Comparison of ENCODE assay signal across 2 cellular contexts in the genomic region with DNA sequence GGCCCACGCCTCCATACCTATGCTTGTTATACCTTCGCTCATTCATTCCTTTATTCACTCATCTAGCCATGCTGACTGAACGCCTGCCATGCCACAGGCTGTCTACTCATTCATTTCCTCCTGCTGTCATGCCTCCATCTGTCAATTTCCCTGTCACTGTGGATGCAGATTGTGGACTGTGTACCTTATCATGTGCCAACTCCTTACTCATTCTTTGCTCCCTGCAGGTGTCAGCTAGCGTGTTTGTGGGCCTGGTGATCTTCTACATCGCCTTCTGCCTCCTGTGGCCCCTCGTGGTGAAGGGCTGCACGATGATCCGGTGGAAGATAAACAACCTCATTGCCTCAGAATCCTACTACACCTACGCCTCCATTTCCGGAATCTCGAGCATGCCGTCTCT.
TF ChIP-seq lines count a peak whose summit lies in the region.

No MANE protein-coding gene starts in this region.

TF ChIP-seq in A549, 52 proteins besides CTCF, POLR2A, EP300 and RAD21:
- no peak for TF ChIP-seq POLR2AphosphoS2 (conservative IDR thresholded peaks at IDR 0.05; ENCODE audit: low read length)

TF ChIP-seq in K562, 482 proteins besides CTCF, POLR2A, EP300 and RAD21 (continues in another document):
- TF ChIP-seq, protein P1, sequence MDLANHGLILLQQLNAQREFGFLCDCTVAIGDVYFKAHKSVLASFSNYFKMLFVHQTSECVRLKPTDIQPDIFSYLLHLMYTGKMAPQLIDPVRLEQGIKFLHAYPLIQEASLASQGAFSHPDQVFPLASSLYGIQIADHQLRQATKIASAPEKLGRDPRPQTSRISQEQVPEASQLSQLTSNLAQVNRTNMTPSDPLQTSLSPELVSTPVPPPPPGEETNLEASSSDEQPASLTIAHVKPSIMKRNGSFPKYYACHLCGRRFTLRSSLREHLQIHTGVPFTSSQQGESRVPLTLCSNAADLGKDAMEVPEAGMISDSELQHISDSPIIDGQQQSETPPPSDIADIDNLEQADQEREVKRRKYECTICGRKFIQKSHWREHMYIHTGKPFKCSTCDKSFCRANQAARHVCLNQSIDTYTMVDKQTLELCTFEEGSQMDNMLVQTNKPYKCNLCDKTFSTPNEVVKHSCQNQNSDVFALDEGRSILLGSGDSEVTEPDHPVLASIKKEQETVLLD (IDR thresholded peaks at IDR 0.05) = peak; percentile 29; the same call in 1 of the 2 replicates
- TF ChIP-seq NFIC (IDR thresholded peaks at IDR 0.05) (peak; percentile 73), ARID1B (IDR thresholded peaks at IDR 0.05) (peak; percentile 70), ZSCAN29 (IDR thresholded peaks at IDR 0.05) (no peak), HDAC1 (IDR thresholded peaks at IDR 0.05) (peak in 1 of 2 experiments; percentile 77; a peak in 2 of 4 replicates), ZFP36 (IDR thresholded peaks at IDR 0.05; ENCODE audit: low read depth, low read length, partially characterized antibody) (peak; percentile 19), DPF2 (IDR thresholded peaks at IDR 0.05) (peak; percentile 51; the same call in 1 of the 2 replicates), ZNF175 (CRISPR knock-in tag; IDR thresholded peaks at IDR 0.05; ENCODE audit: low read depth) (no peak), POLR2AphosphoS5 (IDR thresholded peaks at IDR 0.05; ENCODE audit: control insufficient read depth, insufficient read depth, low read depth, low read length) (peak; percentile 79), MEIS2 (IDR thresholded peaks at IDR 0.05; ENCODE audit: partially characterized antibody) (peak; percentile 86), CBFA2T3 (IDR thresholded peaks at IDR 0.05) (peak; percentile 94), MXI1 (IDR thresholded peaks at IDR 0.05; ENCODE audit: low read depth, low read length) (peak; percentile 78), TGIF2 (CRISPR knock-in tag; IDR thresholded peaks at IDR 0.05) (0 out of 2 replicates have a peak, but pooled peaks have one; percentile 64), TEAD4 (IDR thresholded peaks at IDR 0.05; ENCODE audit: low read length) (peak; percentile 83), TEAD4 (CRISPR knock-in tag; IDR thresholded peaks at IDR 0.05; ENCODE audit: borderline replicate concordance) (no peak), NCOR1 (IDR thresholded peaks at IDR 0.05) (peak; percentile 60; the same call in 1 of the 2 replicates), TCF3 (CRISPR knock-in tag; IDR thresholded peaks at IDR 0.05) (peak; percentile 76), STAT5A (IDR thresholded peaks at IDR 0.05; ENCODE audit: borderline replicate concordance, low read length) (peak; percentile 50; the same call in 1 of the 2 replicates), GATA2 (CRISPR knock-in tag; IDR thresholded peaks at IDR 0.05) (peak; percentile 55; the same call in 1 of the 2 replicates), ARID2 (IDR thresholded peaks at IDR 0.05) (no peak), BCL6 (CRISPR knock-in tag; IDR thresholded peaks at IDR 0.05) (no peak), ZNF764 (CRISPR knock-in tag; IDR thresholded peaks at IDR 0.05; ENCODE audit: low read depth) (no peak), FOXK2 (conservative IDR thresholded peaks at IDR 0.05 in 1 of 2, IDR thresholded peaks at IDR 0.05 in 1 of 2; ENCODE audit: low read depth in 2 of 2) (peak in 1 of 2 experiments; percentile 18; a peak in 1 of 4 replicates), XRCC4 (IDR thresholded peaks at IDR 0.05; ENCODE audit: extremely low read depth, insufficient read depth, insufficient read length) (no peak), ZNF184 (CRISPR knock-in tag; IDR thresholded peaks at IDR 0.05) (no peak), ZNF24 (IDR thresholded peaks at IDR 0.05) (peak; percentile 50; the same call in 1 of the 2 replicates), ZNF77 (CRISPR knock-in tag; IDR thresholded peaks at IDR 0.05) (no peak), SMAD4 (CRISPR knock-in tag; conservative IDR thresholded peaks at IDR 0.05) (no peak), BRD9 (IDR thresholded peaks at IDR 0.05; ENCODE audit: low read depth, partially characterized antibody) (no peak), ZNF778 (CRISPR knock-in tag; IDR thresholded peaks at IDR 0.05) (no peak), MTA2 (IDR thresholded peaks at IDR 0.05; ENCODE audit: low read depth) (peak; percentile 34), TAL1 (IDR thresholded peaks at IDR 0.05) (peak; percentile 79; the same call in 1 of the 2 replicates)
- TF ChIP-seq, protein P2, sequence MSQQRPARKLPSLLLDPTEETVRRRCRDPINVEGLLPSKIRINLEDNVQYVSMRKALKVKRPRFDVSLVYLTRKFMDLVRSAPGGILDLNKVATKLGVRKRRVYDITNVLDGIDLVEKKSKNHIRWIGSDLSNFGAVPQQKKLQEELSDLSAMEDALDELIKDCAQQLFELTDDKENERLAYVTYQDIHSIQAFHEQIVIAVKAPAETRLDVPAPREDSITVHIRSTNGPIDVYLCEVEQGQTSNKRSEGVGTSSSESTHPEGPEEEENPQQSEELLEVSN (IDR thresholded peaks at IDR 0.05; ENCODE audit: borderline replicate concordance in 1 of 2, extremely low read depth in 1 of 2, insufficient read depth in 1 of 2, insufficient read length in 1 of 2, low read depth in 1 of 2, low read length in 1 of 2, poor library complexity in 1 of 2, severe bottlenecking in 1 of 2) = peak in 1 of 2 experiments; percentile 28
- TF ChIP-seq, protein P3, sequence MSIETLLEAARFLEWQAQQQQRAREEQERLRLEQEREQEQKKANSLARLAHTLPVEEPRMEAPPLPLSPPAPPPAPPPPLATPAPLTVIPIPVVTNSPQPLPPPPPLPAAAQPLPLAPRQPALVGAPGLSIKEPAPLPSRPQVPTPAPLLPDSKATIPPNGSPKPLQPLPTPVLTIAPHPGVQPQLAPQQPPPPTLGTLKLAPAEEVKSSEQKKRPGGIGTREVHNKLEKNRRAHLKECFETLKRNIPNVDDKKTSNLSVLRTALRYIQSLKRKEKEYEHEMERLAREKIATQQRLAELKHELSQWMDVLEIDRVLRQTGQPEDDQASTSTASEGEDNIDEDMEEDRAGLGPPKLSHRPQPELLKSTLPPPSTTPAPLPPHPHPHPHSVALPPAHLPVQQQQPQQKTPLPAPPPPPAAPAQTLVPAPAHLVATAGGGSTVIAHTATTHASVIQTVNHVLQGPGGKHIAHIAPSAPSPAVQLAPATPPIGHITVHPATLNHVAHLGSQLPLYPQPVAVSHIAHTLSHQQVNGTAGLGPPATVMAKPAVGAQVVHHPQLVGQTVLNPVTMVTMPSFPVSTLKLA (conservative IDR thresholded peaks at IDR 0.05) = peak; percentile 60 to 77; a peak in 3 of 4 replicates
- TF ChIP-seq, protein P4, sequence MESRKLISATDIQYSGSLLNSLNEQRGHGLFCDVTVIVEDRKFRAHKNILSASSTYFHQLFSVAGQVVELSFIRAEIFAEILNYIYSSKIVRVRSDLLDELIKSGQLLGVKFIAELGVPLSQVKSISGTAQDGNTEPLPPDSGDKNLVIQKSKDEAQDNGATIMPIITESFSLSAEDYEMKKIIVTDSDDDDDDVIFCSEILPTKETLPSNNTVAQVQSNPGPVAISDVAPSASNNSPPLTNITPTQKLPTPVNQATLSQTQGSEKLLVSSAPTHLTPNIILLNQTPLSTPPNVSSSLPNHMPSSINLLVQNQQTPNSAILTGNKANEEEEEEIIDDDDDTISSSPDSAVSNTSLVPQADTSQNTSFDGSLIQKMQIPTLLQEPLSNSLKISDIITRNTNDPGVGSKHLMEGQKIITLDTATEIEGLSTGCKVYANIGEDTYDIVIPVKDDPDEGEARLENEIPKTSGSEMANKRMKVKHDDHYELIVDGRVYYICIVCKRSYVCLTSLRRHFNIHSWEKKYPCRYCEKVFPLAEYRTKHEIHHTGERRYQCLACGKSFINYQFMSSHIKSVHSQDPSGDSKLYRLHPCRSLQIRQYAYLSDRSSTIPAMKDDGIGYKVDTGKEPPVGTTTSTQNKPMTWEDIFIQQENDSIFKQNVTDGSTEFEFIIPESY (CRISPR knock-in tag; IDR thresholded peaks at IDR 0.05) = no peak
- TF ChIP-seq, protein P5, sequence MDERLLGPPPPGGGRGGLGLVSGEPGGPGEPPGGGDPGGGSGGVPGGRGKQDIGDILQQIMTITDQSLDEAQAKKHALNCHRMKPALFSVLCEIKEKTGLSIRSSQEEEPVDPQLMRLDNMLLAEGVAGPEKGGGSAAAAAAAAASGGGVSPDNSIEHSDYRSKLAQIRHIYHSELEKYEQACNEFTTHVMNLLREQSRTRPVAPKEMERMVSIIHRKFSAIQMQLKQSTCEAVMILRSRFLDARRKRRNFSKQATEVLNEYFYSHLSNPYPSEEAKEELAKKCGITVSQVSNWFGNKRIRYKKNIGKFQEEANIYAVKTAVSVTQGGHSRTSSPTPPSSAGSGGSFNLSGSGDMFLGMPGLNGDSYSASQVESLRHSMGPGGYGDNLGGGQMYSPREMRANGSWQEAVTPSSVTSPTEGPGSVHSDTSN (CRISPR knock-in tag; IDR thresholded peaks at IDR 0.05; ENCODE audit: low read depth) = no peak
- TF ChIP-seq, protein P5 (tag; conservative IDR thresholded peaks at IDR 0.05; ENCODE audit: low read depth) = peak; percentile 54
- TF ChIP-seq, protein P6, sequence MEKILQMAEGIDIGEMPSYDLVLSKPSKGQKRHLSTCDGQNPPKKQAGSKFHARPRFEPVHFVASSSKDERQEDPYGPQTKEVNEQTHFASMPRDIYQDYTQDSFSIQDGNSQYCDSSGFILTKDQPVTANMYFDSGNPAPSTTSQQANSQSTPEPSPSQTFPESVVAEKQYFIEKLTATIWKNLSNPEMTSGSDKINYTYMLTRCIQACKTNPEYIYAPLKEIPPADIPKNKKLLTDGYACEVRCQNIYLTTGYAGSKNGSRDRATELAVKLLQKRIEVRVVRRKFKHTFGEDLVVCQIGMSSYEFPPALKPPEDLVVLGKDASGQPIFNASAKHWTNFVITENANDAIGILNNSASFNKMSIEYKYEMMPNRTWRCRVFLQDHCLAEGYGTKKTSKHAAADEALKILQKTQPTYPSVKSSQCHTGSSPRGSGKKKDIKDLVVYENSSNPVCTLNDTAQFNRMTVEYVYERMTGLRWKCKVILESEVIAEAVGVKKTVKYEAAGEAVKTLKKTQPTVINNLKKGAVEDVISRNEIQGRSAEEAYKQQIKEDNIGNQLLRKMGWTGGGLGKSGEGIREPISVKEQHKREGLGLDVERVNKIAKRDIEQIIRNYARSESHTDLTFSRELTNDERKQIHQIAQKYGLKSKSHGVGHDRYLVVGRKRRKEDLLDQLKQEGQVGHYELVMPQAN (IDR thresholded peaks at IDR 0.05; ENCODE audit: borderline replicate concordance) = peak; percentile 61; the same call in 1 of the 2 replicates
- TF ChIP-seq, protein P7, sequence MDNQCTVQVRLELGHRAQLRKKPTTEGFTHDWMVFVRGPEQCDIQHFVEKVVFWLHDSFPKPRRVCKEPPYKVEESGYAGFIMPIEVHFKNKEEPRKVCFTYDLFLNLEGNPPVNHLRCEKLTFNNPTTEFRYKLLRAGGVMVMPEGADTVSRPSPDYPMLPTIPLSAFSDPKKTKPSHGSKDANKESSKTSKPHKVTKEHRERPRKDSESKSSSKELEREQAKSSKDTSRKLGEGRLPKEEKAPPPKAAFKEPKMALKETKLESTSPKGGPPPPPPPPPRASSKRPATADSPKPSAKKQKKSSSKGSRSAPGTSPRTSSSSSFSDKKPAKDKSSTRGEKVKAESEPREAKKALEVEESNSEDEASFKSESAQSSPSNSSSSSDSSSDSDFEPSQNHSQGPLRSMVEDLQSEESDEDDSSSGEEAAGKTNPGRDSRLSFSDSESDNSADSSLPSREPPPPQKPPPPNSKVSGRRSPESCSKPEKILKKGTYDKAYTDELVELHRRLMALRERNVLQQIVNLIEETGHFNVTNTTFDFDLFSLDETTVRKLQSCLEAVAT (IDR thresholded peaks at IDR 0.05) = no peak
- TF ChIP-seq, protein P8, sequence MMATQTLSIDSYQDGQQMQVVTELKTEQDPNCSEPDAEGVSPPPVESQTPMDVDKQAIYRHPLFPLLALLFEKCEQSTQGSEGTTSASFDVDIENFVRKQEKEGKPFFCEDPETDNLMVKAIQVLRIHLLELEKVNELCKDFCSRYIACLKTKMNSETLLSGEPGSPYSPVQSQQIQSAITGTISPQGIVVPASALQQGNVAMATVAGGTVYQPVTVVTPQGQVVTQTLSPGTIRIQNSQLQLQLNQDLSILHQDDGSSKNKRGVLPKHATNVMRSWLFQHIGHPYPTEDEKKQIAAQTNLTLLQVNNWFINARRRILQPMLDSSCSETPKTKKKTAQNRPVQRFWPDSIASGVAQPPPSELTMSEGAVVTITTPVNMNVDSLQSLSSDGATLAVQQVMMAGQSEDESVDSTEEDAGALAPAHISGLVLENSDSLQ (IDR thresholded peaks at IDR 0.05) = peak; percentile 76
- TF ChIP-seq, protein P9, sequence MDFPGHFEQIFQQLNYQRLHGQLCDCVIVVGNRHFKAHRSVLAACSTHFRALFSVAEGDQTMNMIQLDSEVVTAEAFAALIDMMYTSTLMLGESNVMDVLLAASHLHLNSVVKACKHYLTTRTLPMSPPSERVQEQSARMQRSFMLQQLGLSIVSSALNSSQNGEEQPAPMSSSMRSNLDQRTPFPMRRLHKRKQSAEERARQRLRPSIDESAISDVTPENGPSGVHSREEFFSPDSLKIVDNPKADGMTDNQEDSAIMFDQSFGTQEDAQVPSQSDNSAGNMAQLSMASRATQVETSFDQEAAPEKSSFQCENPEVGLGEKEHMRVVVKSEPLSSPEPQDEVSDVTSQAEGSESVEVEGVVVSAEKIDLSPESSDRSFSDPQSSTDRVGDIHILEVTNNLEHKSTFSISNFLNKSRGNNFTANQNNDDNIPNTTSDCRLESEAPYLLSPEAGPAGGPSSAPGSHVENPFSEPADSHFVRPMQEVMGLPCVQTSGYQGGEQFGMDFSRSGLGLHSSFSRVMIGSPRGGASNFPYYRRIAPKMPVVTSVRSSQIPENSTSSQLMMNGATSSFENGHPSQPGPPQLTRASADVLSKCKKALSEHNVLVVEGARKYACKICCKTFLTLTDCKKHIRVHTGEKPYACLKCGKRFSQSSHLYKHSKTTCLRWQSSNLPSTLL (IDR thresholded peaks at IDR 0.05) = no peak
